Comparison of ENCODE assay signal across 1 cellular context in genomic region chr17:39152134-39152884, GRCh38.
TF ChIP-seq lines count a peak whose summit lies in the region.

No MANE protein-coding gene starts in this region.

TF ChIP-seq in HEK293, 187 proteins besides CTCF, POLR2A, EP300 and RAD21 (continued from another document):
- 0 out of 2 replicates have a peak, but pooled peaks have one; percentile 4 for TF ChIP-seq ZBTB11 (tag by site-specific recombination; conservative IDR thresholded peaks at IDR 0.05; ENCODE audit: low read depth)
- peak; percentile 40; the same call in 1 of the 2 replicates for TF ChIP-seq ZNF324 (tag by site-specific recombination; IDR thresholded peaks at IDR 0.05)
- no peak for TF ChIP-seq ZNF561 (tag by site-specific recombination; IDR thresholded peaks at IDR 0.05; ENCODE audit: borderline replicate concordance)
- TF ChIP-seq ZNF354C (tag by site-specific recombination; IDR thresholded peaks at IDR 0.05; ENCODE audit: borderline replicate concordance, low read depth): no peak
- TF ChIP-seq SP2 (tag by site-specific recombination; IDR thresholded peaks at IDR 0.05): peak; percentile 64
- no peak for TF ChIP-seq ZNF239 (tag by site-specific recombination; IDR thresholded peaks at IDR 0.05)
- TF ChIP-seq EGR2 (tag by site-specific recombination; IDR thresholded peaks at IDR 0.05; ENCODE audit: low read depth): peak; percentile 38
- TF ChIP-seq ZNF513 (tag by site-specific recombination; IDR thresholded peaks at IDR 0.05): no peak
- 0 out of 2 replicates have a peak, but pooled peaks have one; percentile 24 for TF ChIP-seq ZBTB17 (tag by site-specific recombination; IDR thresholded peaks at IDR 0.05)
- TF ChIP-seq HOXC10 (CRISPR knock-in tag; IDR thresholded peaks at IDR 0.05): no peak
- no peak for TF ChIP-seq BCL11A (tag by site-specific recombination; IDR thresholded peaks at IDR 0.05; ENCODE audit: low read depth)
- no peak for TF ChIP-seq ZNF785 (tag by site-specific recombination; IDR thresholded peaks at IDR 0.05)
- no peak for TF ChIP-seq PRDM4 (tag by site-specific recombination; IDR thresholded peaks at IDR 0.05)
- TF ChIP-seq RBAK (tag by site-specific recombination; IDR thresholded peaks at IDR 0.05): no peak
- no peak for TF ChIP-seq ZNF510 (tag by site-specific recombination; IDR thresholded peaks at IDR 0.05; ENCODE audit: insufficient replicate concordance)
- no peak for TF ChIP-seq ZNF76 (tag by site-specific recombination; IDR thresholded peaks at IDR 0.05; ENCODE audit: borderline replicate concordance, low read depth)
- TF ChIP-seq SCRT2 (tag by site-specific recombination; IDR thresholded peaks at IDR 0.05): 0 out of 2 replicates have a peak, but pooled peaks have one; percentile 9
- TF ChIP-seq ZNF626 (tag by site-specific recombination; IDR thresholded peaks at IDR 0.05): no peak
- no peak for TF ChIP-seq ZNF366 (tag by site-specific recombination; conservative IDR thresholded peaks at IDR 0.05)
- TF ChIP-seq MYNN (tag by site-specific recombination; IDR thresholded peaks at IDR 0.05; ENCODE audit: borderline replicate concordance): no peak
- peak; percentile 75; the same call in 1 of the 2 replicates for TF ChIP-seq ZNF777 (tag by site-specific recombination; IDR thresholded peaks at IDR 0.05; ENCODE audit: borderline replicate concordance)
- TF ChIP-seq ZNF791 (tag by site-specific recombination; IDR thresholded peaks at IDR 0.05): no peak
- TF ChIP-seq ZBTB21 (tag by site-specific recombination; IDR thresholded peaks at IDR 0.05): no peak
- TF ChIP-seq PRDM1 (tag by site-specific recombination; IDR thresholded peaks at IDR 0.05): 0 out of 2 replicates have a peak, but pooled peaks have one; percentile 28
- TF ChIP-seq OSR2 (tag by site-specific recombination; IDR thresholded peaks at IDR 0.05): no peak
- TF ChIP-seq ZNF121 (tag by site-specific recombination; IDR thresholded peaks at IDR 0.05): no peak
- no peak for TF ChIP-seq ZNF169 (tag by site-specific recombination; IDR thresholded peaks at IDR 0.05)
- TF ChIP-seq ZBTB48 (tag by site-specific recombination; IDR thresholded peaks at IDR 0.05): peak; percentile 79
- no peak for TF ChIP-seq HIC1 (tag by site-specific recombination; IDR thresholded peaks at IDR 0.05)
- TF ChIP-seq ZBTB44 (tag by site-specific recombination; IDR thresholded peaks at IDR 0.05): no peak
- peak; percentile 78; the same call in 1 of the 2 replicates for TF ChIP-seq ZNF362 (tag by site-specific recombination; IDR thresholded peaks at IDR 0.05)
- TF ChIP-seq ZNF600 (tag by site-specific recombination; IDR thresholded peaks at IDR 0.05): no peak; the same call in 1 of the 2 replicates
- no peak for TF ChIP-seq ZNF133 (tag by site-specific recombination; IDR thresholded peaks at IDR 0.05)
- no peak for TF ChIP-seq ZNF148 (tag by site-specific recombination; IDR thresholded peaks at IDR 0.05; ENCODE audit: borderline replicate concordance)
- TF ChIP-seq ZFHX2 (tag by site-specific recombination; conservative IDR thresholded peaks at IDR 0.05): peak; percentile 33
- no peak for TF ChIP-seq ZSCAN23 (tag by site-specific recombination; IDR thresholded peaks at IDR 0.05)
TF ChIP-seq in HEK293: peak in this region for 15.
